Comparison of ENCODE assay signal across 31 cellular contexts in the genomic region with DNA sequence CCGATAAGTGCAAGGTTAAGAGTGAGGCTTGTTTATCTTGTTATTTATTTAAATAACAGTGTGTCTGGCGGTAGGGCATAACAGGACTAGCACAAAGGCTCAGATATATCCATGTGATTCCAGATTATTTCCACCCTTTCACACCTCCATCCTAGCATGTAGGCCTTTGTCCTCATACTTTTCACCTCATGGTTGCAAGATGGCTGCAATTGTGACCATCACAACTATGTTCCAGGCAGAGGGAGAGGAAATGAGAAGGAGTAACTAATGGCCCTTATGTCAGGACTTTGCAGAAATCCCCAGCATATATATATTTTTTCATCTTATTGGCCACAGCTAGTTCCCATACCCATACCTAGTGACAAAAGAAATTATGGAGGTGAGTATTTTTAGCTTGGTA.
"Had no signal": no experiment of that assay in that cellular context is flagged by ENCODE, and none has a peak within 500 bp of the region (broad histone marks: within the 10 kb centered on the region; RNA-seq: fewer than 3 reads in every experiment).

No MANE protein-coding gene starts in this region.

- H2AFZ ChIP-seq: PC-9 had no signal

- H3K36me3 ChIP-seq: MG63, SJSA1 had no signal

- H3K4me2 ChIP-seq: PC-9, SK-N-SH had no signal

- H3K27ac ChIP-seq: PC-9, RWPE1, SJSA1 had no signal

- DNase-seq: Kasumi-1, MG63, NCI-H1048, NCI-H1092 treated with DMSO at 0.1 percent for 48 hours, NCI-H1105 treated with DMSO at 0.1 percent for 48 hours, NCI-H1417, NCI-H1436, NCI-H146, NCI-H1694, NCI-H187, NCI-H1930, NCI-H2029 treated with DMSO at 0.1 percent for 48 hours, NCI-H2081 treated with DMSO at 0.1 percent for 48 hours, NCI-H2107, NCI-H2171, NCI-H226, NCI-H446 treated with DMSO at 0.1 percent for 48 hours, NCI-H510A, NCI-H524, NCI-H69, NCI-H748 treated with DMSO at 0.1 percent for 48 hours, NCI-H82, PC-9, Right ventricle myocardium superior, SHP77 treated with DMSO at 0.1 percent for 48 hours, SK-N-SH, SW 1271 had no signal

- H3K9me3 ChIP-seq: MG63, SJSA1, SK-N-SH had no signal

- H3K9ac ChIP-seq: SK-N-SH had no signal

- FAIRE-seq: RCC 7860 had no signal

- H3K4me1 ChIP-seq: SJSA1 had no signal

- H3K27me3 ChIP-seq: MG63, SJSA1 had no signal

- ATAC-seq: Panc1 had no signal

- H3K4me3 ChIP-seq: MG63, PC-9, SJSA1 had no signal
